In genomic region chr6:43389713-43390265, GRCh38 we compare ENCODE assay signal across 29 cellular contexts. TPM values are rescaled to one million over a fixed set of nuclear protein-coding genes. Genes with fewer than 3 reads are reported as not detected.
DNase-seq lines count a peak whose midpoint lies in the region; ATAC-seq and TF ChIP-seq lines count a peak whose summit lies in the region.
"Had no signal": no experiment of that assay in that cellular context is flagged by ENCODE, and none has a peak within 500 bp of the region (broad histone marks: within the 10 kb centered on the region; RNA-seq: fewer than 3 reads in every experiment).

No MANE protein-coding gene starts in this region.

- peaks cover 67% of the 10 kb centered on the region for H3K79me2 ChIP-seq in DOHH2 (ENCODE audit: control insufficient read depth, low read length)

- H4K20me1 ChIP-seq in DOHH2 (ENCODE audit: control insufficient read depth, insufficient read depth, low read depth, low read length): no peaks in the 10 kb centered on the region

- peaks cover 48% of the 10 kb centered on the region for H3F3A ChIP-seq in DOHH2 (ENCODE audit: control insufficient read depth, insufficient read depth)

- peak; percentile 33 for DNase-seq in A673 (ENCODE audit: low spot score)
- DNase-seq in NCI-H2227 (lab: John Stamatoyannopoulos, UW; ENCODE audit: unreplicated experiment): peak; percentile 59
- no peak for DNase-seq in immature natural killer cell
- no peak for DNase-seq in OCI-M2 (lab: John Stamatoyannopoulos, UW; ENCODE audit: unreplicated experiment)
- no peak for DNase-seq in activated CD4-positive, alpha-beta T cell treated with anti-CD3 and anti-CD28 coated beads, Interleukin-2, amount 10 ng/mL, durations not matched to agents 24 days and 14 days
- DNase-seq: activated CD4-positive, alpha-beta memory T cell treated with anti-CD3 and anti-CD28 coated beads, Interleukin-2, amount 10 ng/mL, durations not matched to agents 7 days and 5 days; activated CD4-positive, alpha-beta T cell treated with anti-CD3 and anti-CD28 coated beads for 1 hour; activated CD8-positive, alpha-beta memory T cell treated with anti-CD3 and anti-CD28 coated beads, Interleukin-2, amount 50 U/mL, for 4 hours; activated naive CD4-positive, alpha-beta T cell treated with anti-CD3 and anti-CD28 coated beads for 36 hours; amniotic stem cell; Calu3; esophagus squamous epithelium; foreskin keratinocyte; GOT3; heart left ventricle; KG1; left ventricle myocardium superior; MM.1S; NCI-H1105 treated with DMSO at 0.1 percent for 48 hours; NCI-H526; SIG-M5; stimulated activated CD4-positive, alpha-beta T cell treated with anti-CD3 and anti-CD28 coated beads, Interleukin-1b, Interleukin-23, amount 100 ng/mL, for 48 hours; stimulated activated naive CD4-positive, alpha-beta T cell treated with Interleukin-2 at 50 U/mL for 16 hours; uterus had no signal

- H3K36me3 ChIP-seq in A673 (ENCODE audit: insufficient read depth, low read length, poor library complexity, severe bottlenecking) (no peaks in the 10 kb centered on the region), DOHH2 (ENCODE audit: control insufficient read depth, low read length) (peaks cover 59% of the 10 kb centered on the region)
- H3K36me3 ChIP-seq: esophagus squamous epithelium, heart left ventricle, right atrium auricular region, suprapubic skin, uterus had no signal

- H3K9me3 ChIP-seq in A673 (ENCODE audit: low read depth, low read length, poor library complexity, severe bottlenecking): no peaks in the 10 kb centered on the region
- H3K9me3 ChIP-seq in DOHH2 (ENCODE audit: control insufficient read depth, insufficient read depth, low read length): no peaks in the 10 kb centered on the region
- H3K9me3 ChIP-seq: esophagus squamous epithelium, heart left ventricle, right atrium auricular region, suprapubic skin, uterus had no signal

- peaks cover 59 to 81% of the 10 kb centered on the region in 2 donors for H3K4me1 Mint-ChIP-seq in immature natural killer cell
- H3K4me1 Mint-ChIP-seq in activated CD4-positive, alpha-beta T cell treated with anti-CD3 and anti-CD28 coated beads, Interleukin-2, amount 10 ng/mL, durations not matched to agents 24 days and 14 days: peaks cover 31% of the 10 kb centered on the region

- H3K27me3 ChIP-seq in A673 (replicated peaks; ENCODE audit: insufficient read depth, low read depth, low read length, poor library complexity) (no peaks in the 10 kb centered on the region), DOHH2 (ENCODE audit: control insufficient read depth, low read length) (no peaks in the 10 kb centered on the region)
- H3K27me3 ChIP-seq: foreskin keratinocyte, right atrium auricular region, uterus had no signal

- H3K27ac ChIP-seq in A673 (ENCODE audit: low read depth, low read length, poor library complexity, severe bottlenecking) (no peak overlapping the region), DOHH2 (ENCODE audit: low read depth, low read length) (peak overlapping the region; percentile 94)
- H3K27ac ChIP-seq: esophagus squamous epithelium, foreskin keratinocyte, heart left ventricle, right atrium auricular region, suprapubic skin, uterus had no signal

- no peaks in the 10 kb centered on the region for H3K9me3 Mint-ChIP-seq in immature natural killer cell
- no peaks in the 10 kb centered on the region for H3K9me3 Mint-ChIP-seq in activated CD4-positive, alpha-beta T cell treated with anti-CD3 and anti-CD28 coated beads, Interleukin-2, amount 10 ng/mL, durations not matched to agents 24 days and 14 days
- H3K9me3 Mint-ChIP-seq: activated naive CD4-positive, alpha-beta T cell treated with anti-CD3 and anti-CD28 coated beads for 36 hours had no signal

- CTCF ChIA-PET in A673 (lab: Charles Lee): no interaction called here

- BruUV-seq in A673 (replicated peaks; lab: Mats Ljungman, UMichigan): no TSS peak

- no peak overlapping the region for H3K27ac Mint-ChIP-seq in immature natural killer cell
- H3K27ac Mint-ChIP-seq in activated CD4-positive, alpha-beta T cell treated with anti-CD3 and anti-CD28 coated beads, Interleukin-2, amount 10 ng/mL, durations not matched to agents 24 days and 14 days: no peak overlapping the region
- H3K27ac Mint-ChIP-seq: activated CD4-positive, alpha-beta memory T cell treated with anti-CD3 and anti-CD28 coated beads, Interleukin-2, amount 10 ng/mL, durations not matched to agents 7 days and 5 days; activated naive CD4-positive, alpha-beta T cell treated with anti-CD3 and anti-CD28 coated beads for 36 hours had no signal

- H3K4me3 Mint-ChIP-seq in immature natural killer cell: peak overlapping the region in 4 of 5 donors; percentile 0 to 36 (median 20)
- H3K4me3 Mint-ChIP-seq in activated CD4-positive, alpha-beta T cell treated with anti-CD3 and anti-CD28 coated beads, Interleukin-2, amount 10 ng/mL, durations not matched to agents 24 days and 14 days: no peak overlapping the region
- H3K4me3 Mint-ChIP-seq: activated CD4-positive, alpha-beta memory T cell treated with anti-CD3 and anti-CD28 coated beads, Interleukin-2, amount 10 ng/mL, durations not matched to agents 7 days and 5 days; activated naive CD4-positive, alpha-beta T cell treated with anti-CD3 and anti-CD28 coated beads for 36 hours had no signal

- H3K27me3 Mint-ChIP-seq in immature natural killer cell (ENCODE audit: low read depth in 3 of 3): peaks cover 36 to 49% (median 38%) of the 10 kb centered on the region in 3 donors
- H3K27me3 Mint-ChIP-seq in activated CD4-positive, alpha-beta T cell treated with anti-CD3 and anti-CD28 coated beads, Interleukin-2, amount 10 ng/mL, durations not matched to agents 24 days and 14 days: peaks cover 65% of the 10 kb centered on the region

- H3K4me3 ChIP-seq in A673 (ENCODE audit: low read depth, low read length, poor library complexity, severe bottlenecking) (no peak overlapping the region), DOHH2 (ENCODE audit: low read length) (peak overlapping the region; percentile 91)
- H3K4me3 ChIP-seq: esophagus squamous epithelium, heart left ventricle, right atrium auricular region, suprapubic skin, uterus had no signal

- H3K9me2 ChIP-seq in DOHH2 (replicated peaks; ENCODE audit: control insufficient read depth, low read length): no peaks in the 10 kb centered on the region

- TF ChIP-seq CTCF in A673 (conservative IDR thresholded peaks at IDR 0.05; ENCODE audit: low read depth, low read length): no peak
- no peak for TF ChIP-seq CTCF in DOHH2 (IDR thresholded peaks at IDR 0.05; ENCODE audit: low read depth, low read length, poor library complexity, severe bottlenecking)

- POLR2A ChIA-PET in A673 (lab: Charles Lee; ENCODE audit: low non-redundant PET): no interaction called here

- peak overlapping the region; percentile 99 for H3K4me2 ChIP-seq in DOHH2 (ENCODE audit: low read length)

- ATAC-seq in GM19035 (IDR thresholded peaks at IDR 0.05; ENCODE audit: unreplicated experiment) (no peak), HG02798 (IDR thresholded peaks at IDR 0.05; ENCODE audit: poor library complexity, unreplicated experiment) (no peak)
- ATAC-seq: foreskin keratinocyte, heart left ventricle, left ventricle myocardium superior had no signal

- intact Hi-C loops in A673 (cut with micrococcal nuclease; ENCODE audit: unreplicated experiment): no loop called here
- intact Hi-C loops in activated CD4-positive, alpha-beta T cell treated with anti-CD3 and anti-CD28 coated beads, Interleukin-2, amount 10 ng/mL, durations not matched to agents 24 days and 14 days (cut with micrococcal nuclease): loop anchor here (10.0 kb wide), 3 partner anchors 65 to 335 kb away; partner anchors contain the start of genes CUL7, KLC4, MRPL2 and POLH

- H3K4me1 ChIP-seq in A673 (ENCODE audit: insufficient read depth, low read length, poor library complexity, severe bottlenecking) (peaks cover 9% of the 10 kb centered on the region), DOHH2 (ENCODE audit: control insufficient read depth, low read length) (peaks cover 93% of the 10 kb centered on the region)
- H3K4me1 ChIP-seq: esophagus squamous epithelium, foreskin keratinocyte, right atrium auricular region, suprapubic skin, uterus had no signal

- peaks cover 0 to 9% (median 0%) of the 10 kb centered on the region in 3 donors for H3K36me3 Mint-ChIP-seq in immature natural killer cell
- no peaks in the 10 kb centered on the region for H3K36me3 Mint-ChIP-seq in activated CD4-positive, alpha-beta T cell treated with anti-CD3 and anti-CD28 coated beads, Interleukin-2, amount 10 ng/mL, durations not matched to agents 24 days and 14 days (ENCODE audit: low read depth)

RNA-seq across cellular contexts. Expression of gene ZNF318, which starts 20.3 kb away (rescaled TPM):
- 22.6 and 23.8 TPM in 2 replicates for total RNA-seq in A673 (2021)
- polyA plus RNA-seq in immature natural killer cell: 1 to 10 TPM in 2 of 3 donors, under 1 TPM in 1; 0.94 to 9.6 (median 5.7) TPM
- 9.3 and 10.3 TPM in 2 replicates for total RNA-seq in activated CD4-positive, alpha-beta T cell treated with anti-CD3 and anti-CD28 coated beads, Interleukin-2, amount 10 ng/mL, durations not matched to agents 24 days and 14 days

RNA-seq across cellular contexts. Expression of gene ABCC10, which starts 37.6 kb away (rescaled TPM):
- 37.5 and 46.4 TPM in 2 replicates for total RNA-seq in A673 (2021)
- polyA plus RNA-seq in immature natural killer cell: 10 to 100 TPM in 2 of 3 donors, 1 to 10 TPM in 1; 8.1 to 23.6 (median 11.5) TPM
- 38.2 and 40.0 TPM in 2 replicates for total RNA-seq in activated CD4-positive, alpha-beta T cell treated with anti-CD3 and anti-CD28 coated beads, Interleukin-2, amount 10 ng/mL, durations not matched to agents 24 days and 14 days

Comparison
In these comparisons a context has a peak if more than half of its experiments do, and no peak if none do; other contexts are left out.
1. DNase-seq: peak in A673 (single experiment) and NCI-H2227 (single experiment); none in immature natural killer cell (0 of 3), OCI-M2 (single experiment) and activated CD4-positive, alpha-beta T cell treated with anti-CD3 and anti-CD28 coated beads, Interleukin-2, amount 10 ng/mL, durations not matched to agents 24 days and 14 days (single experiment).